Comparison of ENCODE assay signal across 16 cellular contexts in the genomic region with DNA sequence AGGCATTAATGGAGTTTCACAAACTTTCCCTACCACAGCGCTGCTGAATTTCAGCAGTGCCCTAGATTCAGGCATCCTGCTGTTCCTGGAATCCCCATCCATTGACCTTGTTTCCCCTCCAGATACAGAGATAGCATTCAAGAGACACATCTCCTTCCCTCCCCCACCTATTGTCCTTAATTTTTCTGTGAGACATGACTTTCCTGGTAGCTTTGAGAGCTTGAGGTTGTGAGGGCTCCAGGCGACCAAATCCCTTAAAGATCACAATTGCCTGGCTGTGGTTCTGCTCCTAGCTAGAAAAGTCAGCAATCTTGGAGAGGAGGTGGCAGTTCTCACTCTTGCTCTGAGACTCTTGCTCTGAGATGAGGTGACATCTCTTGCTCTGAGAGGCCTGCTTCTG. TPM values are rescaled to one million over a fixed set of nuclear protein-coding genes. Genes with fewer than 3 reads are reported as not detected.
"Had no signal": no experiment of that assay in that cellular context is flagged by ENCODE, and none has a peak within 500 bp of the region (broad histone marks: within the 10 kb centered on the region; RNA-seq: fewer than 3 reads in every experiment).

No MANE protein-coding gene starts in this region.

- H3K4me3 Mint-ChIP-seq: activated CD4-positive, alpha-beta T cell treated with anti-CD3 and anti-CD28 coated beads for 36 hours; activated CD8-positive, alpha-beta T cell treated with anti-CD3 and anti-CD28 coated beads for 36 hours; activated naive CD8-positive, alpha-beta T cell treated with anti-CD3 and anti-CD28 coated beads, Interleukin-2, amount 50 U/mL, for 24 hours; effector memory CD8-positive, alpha-beta T cell; natural killer cell; T-cell had no signal

- H3K27ac Mint-ChIP-seq: activated CD4-positive, alpha-beta T cell treated with anti-CD3 and anti-CD28 coated beads for 36 hours; activated CD8-positive, alpha-beta T cell treated with anti-CD3 and anti-CD28 coated beads for 36 hours; activated naive CD8-positive, alpha-beta T cell treated with anti-CD3 and anti-CD28 coated beads, Interleukin-2, amount 50 U/mL, for 24 hours; effector memory CD8-positive, alpha-beta T cell; natural killer cell; T-cell had no signal

- H3K9me3 ChIP-seq: gastroesophageal sphincter, left lung had no signal

- H3K36me3 ChIP-seq: gastroesophageal sphincter, left lung had no signal

- H3K36me3 Mint-ChIP-seq: natural killer cell, T-cell had no signal

- H3K4me1 ChIP-seq: gastroesophageal sphincter, left lung had no signal

- DNase-seq: activated CD4-positive, alpha-beta T cell treated with anti-CD3 and anti-CD28 coated beads for 36 hours; activated CD8-positive, alpha-beta memory T cell treated with anti-CD3 and anti-CD28 coated beads, Interleukin-2, amount 50 U/mL, for 48 hours; activated CD8-positive, alpha-beta T cell treated with anti-CD3 and anti-CD28 coated beads for 36 hours; activated naive CD4-positive, alpha-beta T cell treated with Interleukin-2 at 50 U/mL for 16 hours; activated naive CD8-positive, alpha-beta T cell treated with anti-CD3 and anti-CD28 coated beads, Interleukin-2, amount 50 U/mL, for 24 hours; caudate nucleus; effector memory CD8-positive, alpha-beta T cell; left lung; natural killer cell; stimulated activated CD4-positive, alpha-beta T cell treated with anti-CD3 and anti-CD28 coated beads, Interleukin-2, amount 100 ng/mL, for 48 hours; stimulated activated naive CD4-positive, alpha-beta T cell treated with Interleukin-2 at 50 U/mL for 16 hours; T-cell; T1000; trophoblast cell had no signal

- H3K27me3 Mint-ChIP-seq: activated CD4-positive, alpha-beta T cell treated with anti-CD3 and anti-CD28 coated beads for 36 hours; activated CD8-positive, alpha-beta T cell treated with anti-CD3 and anti-CD28 coated beads for 36 hours; activated naive CD8-positive, alpha-beta T cell treated with anti-CD3 and anti-CD28 coated beads, Interleukin-2, amount 50 U/mL, for 24 hours; effector memory CD8-positive, alpha-beta T cell; T-cell had no signal

- H3K9me3 Mint-ChIP-seq: activated CD8-positive, alpha-beta T cell treated with anti-CD3 and anti-CD28 coated beads for 36 hours; activated naive CD8-positive, alpha-beta T cell treated with anti-CD3 and anti-CD28 coated beads, Interleukin-2, amount 50 U/mL, for 24 hours had no signal

- H3K27ac ChIP-seq: gastroesophageal sphincter, left lung, VCaP had no signal

- H3K4me1 Mint-ChIP-seq: activated CD4-positive, alpha-beta T cell treated with anti-CD3 and anti-CD28 coated beads for 36 hours; activated naive CD8-positive, alpha-beta T cell treated with anti-CD3 and anti-CD28 coated beads, Interleukin-2, amount 50 U/mL, for 24 hours; natural killer cell; T-cell had no signal

- H3K27me3 ChIP-seq: gastroesophageal sphincter, left lung had no signal

- H3K4me3 ChIP-seq: gastroesophageal sphincter, left lung had no signal

RNA-seq across cellular contexts. Expression of a gene that starts 48.0 kb away (rescaled TPM):
- total RNA-seq: activated CD4-positive, alpha-beta T cell treated with anti-CD3 and anti-CD28 coated beads for 36 hours; activated CD8-positive, alpha-beta T cell treated with anti-CD3 and anti-CD28 coated beads for 36 hours; natural killer cell; T-cell had no signal
